In genomic region chr10:101031128-101031795, GRCh38 we compare ENCODE assay signal across 8 cellular contexts. TPM values are rescaled to one million over a fixed set of nuclear protein-coding genes. Genes with fewer than 3 reads are reported as not detected.
DNase-seq lines count a peak whose midpoint lies in the region; ATAC-seq and TF ChIP-seq lines count a peak whose summit lies in the region.

TSS of gene PDZD7 (minus strand) at chr10:101031129. CDS start at chr10:101030219, 910 bp downstream.
TSS of gene SFXN3 (plus strand) at chr10:101031234. CDS start at chr10:101034695, 3,461 bp downstream.

- H3K27me3 ChIP-seq in SU-DHL-6 (ENCODE audit: low read length): no peaks in the 10 kb centered on the region
- no peaks in the 10 kb centered on the region for H3K27me3 ChIP-seq in parathyroid adenoma (ENCODE audit: control insufficient read depth, insufficient read depth, low read length)
- peaks cover 0 to 8% of the 10 kb centered on the region in 2 donors for H3K27me3 ChIP-seq in tibial artery

- H3K4me1 ChIP-seq in parathyroid adenoma (peaks cover 31% of the 10 kb centered on the region), tibial artery (peaks cover 0 to 36% (median 22%) of the 10 kb centered on the region in 4 donors)

- ATAC-seq in HG02588 (IDR thresholded peaks at IDR 0.05; ENCODE audit: unreplicated experiment) (peak; percentile 91), Right ventricle myocardium superior (ENCODE audit: poor library complexity) (peak; percentile 94)

- no peaks in the 10 kb centered on the region for H4K20me1 ChIP-seq in SU-DHL-6 (ENCODE audit: low read depth, low read length)

- TF ChIP-seq CTCF in SU-DHL-6 (IDR thresholded peaks at IDR 0.05; ENCODE audit: insufficient read depth, low read length, poor library complexity, severe bottlenecking) (no peak), parathyroid adenoma (IDR thresholded peaks at IDR 0.05) (no peak), tibial artery (IDR thresholded peaks at IDR 0.05) (no peak)

- H3F3A ChIP-seq in SU-DHL-6 (ENCODE audit: insufficient read depth): no peaks in the 10 kb centered on the region

- no peaks in the 10 kb centered on the region for H3K9me3 ChIP-seq in SU-DHL-6 (ENCODE audit: insufficient read depth, low read length)
- no peaks in the 10 kb centered on the region for H3K9me3 ChIP-seq in parathyroid adenoma (ENCODE audit: control insufficient read depth, low read length)
- H3K9me3 ChIP-seq in tibial artery: no peaks in the 10 kb centered on the region

- DNase-seq in GM03348 (ENCODE audit: low spot score) (peak; percentile 99), NCI-H1092 (lab: John Stamatoyannopoulos, UW) (peak; percentile 86), Right ventricle myocardium superior (peak; percentile 98), tibial artery (peak; percentile 93 to 98)
- peak; percentile 90 for DNase-seq in activated naive CD8-positive, alpha-beta T cell treated with anti-CD3 and anti-CD28 coated beads, Interleukin-2, amount 50 U/mL, for 16 hours (ENCODE audit: low read depth, low spot score)

- H3K9ac ChIP-seq in SU-DHL-6 (ENCODE audit: low read length) (peak within 1 kb of the TSS; percentile 52), parathyroid adenoma (no peak within 1 kb of the TSS)

- H3K27ac ChIP-seq in SU-DHL-6 (ENCODE audit: low read depth, low read length) (no peak within 1 kb of the TSS), parathyroid adenoma (peak within 1 kb of the TSS; percentile 89), tibial artery (peak within 1 kb of the TSS; percentile 99)

- peak within 1 kb of the TSS; percentile 80 for H3K4me2 ChIP-seq in SU-DHL-6 (ENCODE audit: low read depth, low read length, poor library complexity, severe bottlenecking)
- H3K4me2 ChIP-seq in parathyroid adenoma (ENCODE audit: low read length): peak within 1 kb of the TSS; percentile 100

- H3K9me2 ChIP-seq in SU-DHL-6 (replicated peaks; ENCODE audit: insufficient read depth, low read length): no peaks in the 10 kb centered on the region

- intact Hi-C loops in Right ventricle myocardium superior (cut with DNase I) (no loop called here), tibial artery (cut with DNase I; ENCODE audit: low total_unique reads) (loop anchor here (5.0 kb wide), 2 partner anchors 36 to 44 kb away; partner anchors contain the start of genes MRPL43 and TWNK)

- peak within 1 kb of the TSS; percentile 90 for H2AFZ ChIP-seq in SU-DHL-6 (ENCODE audit: low read depth, low read length, severe bottlenecking)
- H2AFZ ChIP-seq in parathyroid adenoma: peak within 1 kb of the TSS; percentile 87

- H3K79me2 ChIP-seq in SU-DHL-6 (ENCODE audit: insufficient read depth, low read length) (no peaks in the 10 kb centered on the region), parathyroid adenoma (no peaks in the 10 kb centered on the region)

- H3K36me3 ChIP-seq in SU-DHL-6 (ENCODE audit: low read length): no peaks in the 10 kb centered on the region
- no peaks in the 10 kb centered on the region for H3K36me3 ChIP-seq in parathyroid adenoma (ENCODE audit: control insufficient read depth, insufficient read depth, low read length)
- H3K36me3 ChIP-seq in tibial artery: peaks cover 15 to 20% (median 19%) of the 10 kb centered on the region in 3 donors

- peak within 1 kb of the TSS; percentile 67 for H3K4me3 ChIP-seq in SU-DHL-6 (ENCODE audit: insufficient read depth, low read length, poor library complexity, severe bottlenecking)
- H3K4me3 ChIP-seq in parathyroid adenoma (ENCODE audit: low read depth, low read length): peak within 1 kb of the TSS; percentile 89
- peak within 1 kb of the TSS; percentile 69 to 88 for H3K4me3 ChIP-seq in tibial artery

RNA-seq across cellular contexts. Expression of gene PDZD7, which starts in this region (rescaled TPM):
- 0.38 TPM for total RNA-seq in Right ventricle myocardium superior

RNA-seq across cellular contexts. Expression of gene SFXN3, which starts in this region (rescaled TPM):
- 11.4 TPM for total RNA-seq in Right ventricle myocardium superior
